23 cellular contexts compared by ENCODE assay signal in genomic region chr3:134917631-134918030, GRCh38.
DNase-seq lines count a peak whose midpoint lies in the region; ATAC-seq and TF ChIP-seq lines count a peak whose summit lies in the region.
"Had no signal": no experiment of that assay in that cellular context is flagged by ENCODE, and none has a peak within 500 bp of the region (broad histone marks: within the 10 kb centered on the region; RNA-seq: fewer than 3 reads in every experiment).

No MANE protein-coding gene starts in this region.

- H3K23ac ChIP-seq in mesenchymal stem cell (ENCODE audit: low read length in 2 of 2) = no peak overlapping the region

- no peak for TF ChIP-seq POLR2A in prostate gland (IDR thresholded peaks at IDR 0.05)

- no peak overlapping the region for H3K9ac ChIP-seq in KMS-11
- no peak overlapping the region for H3K9ac ChIP-seq in mesenchymal stem cell (ENCODE audit: low read length)

- peak; percentile 60; the same call in 2 of the 3 replicates for ATAC-seq in RWPE2 (ENCODE audit: low read depth)
- ATAC-seq: activated naive CD4-positive, alpha-beta T cell treated with anti-CD3 and anti-CD28 coated beads, Interleukin-2, amount 50 U/mL, for 72 hours; activated T-helper 17 cell treated with anti-CD3 and anti-CD28 coated beads, Interleukin-2, amount 50 U/mL, for 72 hours; psoas muscle; T-helper 17 cell had no signal

- H2AK5ac ChIP-seq in mesenchymal stem cell (ENCODE audit: low read length, severe bottlenecking) = no peak overlapping the region

- intact Hi-C loops in prostate gland (cut with DNase I) = no loop called here

- no peak overlapping the region for H3K18ac ChIP-seq in mesenchymal stem cell (ENCODE audit: low read depth in 1 of 2, low read length in 2 of 2)

- peaks cover 5% of the 10 kb centered on the region for H3K79me1 ChIP-seq in mesenchymal stem cell (replicated peaks; ENCODE audit: low read length, poor library complexity, severe bottlenecking)

- no peak overlapping the region for H3K4me3 ChIP-seq in KMS-11 (IDR thresholded peaks at IDR 0.05; ENCODE audit: insufficient read depth, low read depth, low read length)
- no peak overlapping the region for H3K4me3 ChIP-seq in RWPE2 (ENCODE audit: severe bottlenecking)
- H3K4me3 ChIP-seq in prostate gland = no peak overlapping the region
- H3K4me3 ChIP-seq in mesenchymal stem cell (ENCODE audit: insufficient read depth in 1 of 2, low read depth in 1 of 2, low read length in 2 of 2) = no peak overlapping the region
- H3K4me3 ChIP-seq: lung, psoas muscle, SK-N-MC, skin epidermis, suprapubic skin had no signal

- H2AFZ ChIP-seq in KMS-11 (ENCODE audit: low read depth) (no peak overlapping the region), mesenchymal stem cell (ENCODE audit: low read depth, low read length) (no peak overlapping the region)

- H4K8ac ChIP-seq in mesenchymal stem cell (ENCODE audit: low read length) = no peak overlapping the region

- peak overlapping the region; percentile 10; the same call in 1 of the 2 replicates for H3K4me2 ChIP-seq in KMS-11
- no peak overlapping the region for H3K4me2 ChIP-seq in mesenchymal stem cell (ENCODE audit: low read length, poor library complexity, severe bottlenecking)

- H4K91ac ChIP-seq in mesenchymal stem cell (ENCODE audit: low read length) = no peak overlapping the region

- H3K14ac ChIP-seq in mesenchymal stem cell (ENCODE audit: low read length in 2 of 2) = no peak overlapping the region

- no peak overlapping the region for H2BK15ac ChIP-seq in mesenchymal stem cell (ENCODE audit: low read depth, poor library complexity, severe bottlenecking)

- no peaks in the 10 kb centered on the region for H3K27me3 ChIP-seq in KMS-11 (ENCODE audit: insufficient read depth, low read depth)
- no peaks in the 10 kb centered on the region for H3K27me3 ChIP-seq in RWPE2 (ENCODE audit: insufficient read depth, poor library complexity, severe bottlenecking)
- no peaks in the 10 kb centered on the region for H3K27me3 ChIP-seq in prostate gland (replicated peaks; ENCODE audit: insufficient read depth)
- no peaks in the 10 kb centered on the region for H3K27me3 ChIP-seq in mesenchymal stem cell (ENCODE audit: control insufficient read depth in 1 of 2, insufficient read depth in 1 of 2, low read length in 2 of 2)
- H3K27me3 ChIP-seq: suprapubic skin had no signal

- H3K4me1 ChIP-seq in KMS-11 (ENCODE audit: low read depth, poor library complexity, severe bottlenecking) = peaks cover 21% of the 10 kb centered on the region
- no peaks in the 10 kb centered on the region for H3K4me1 ChIP-seq in RWPE2 (ENCODE audit: insufficient read depth, poor library complexity, severe bottlenecking)
- no peaks in the 10 kb centered on the region for H3K4me1 ChIP-seq in prostate gland (replicated peaks)
- H3K4me1 ChIP-seq in mesenchymal stem cell (ENCODE audit: control insufficient read depth, insufficient read depth, low read depth, low read length) = no peaks in the 10 kb centered on the region
- H3K4me1 ChIP-seq: psoas muscle, suprapubic skin had no signal

- H4K20me1 ChIP-seq in KMS-11 (ENCODE audit: insufficient read depth) = no peaks in the 10 kb centered on the region

- TF ChIP-seq CTCF in KMS-11 (conservative IDR thresholded peaks at IDR 0.05; ENCODE audit: low read depth, low read length) (no peak), RWPE2 (IDR thresholded peaks at IDR 0.05; ENCODE audit: poor library complexity, severe bottlenecking) (no peak), prostate gland (IDR thresholded peaks at IDR 0.05) (no peak)

- no peak overlapping the region for H2BK12ac ChIP-seq in mesenchymal stem cell (ENCODE audit: low read length in 2 of 2)

- no peak overlapping the region for H2BK5ac ChIP-seq in mesenchymal stem cell (ENCODE audit: low read depth, low read length, poor library complexity, severe bottlenecking)

- H3K9me3 ChIP-seq in RWPE2 (ENCODE audit: severe bottlenecking) (no peaks in the 10 kb centered on the region), prostate gland (no peaks in the 10 kb centered on the region), mesenchymal stem cell (ENCODE audit: control insufficient read depth, low read length) (no peaks in the 10 kb centered on the region)
- H3K9me3 ChIP-seq: psoas muscle, suprapubic skin had no signal

- no peak overlapping the region for H2BK120ac ChIP-seq in mesenchymal stem cell (ENCODE audit: low read depth, low read length)

- H3K27ac ChIP-seq in KMS-11 = no peak overlapping the region
- no peak overlapping the region for H3K27ac ChIP-seq in RWPE2 (ENCODE audit: poor library complexity, severe bottlenecking)
- H3K27ac ChIP-seq in prostate gland = no peak overlapping the region
- H3K27ac ChIP-seq in mesenchymal stem cell (ENCODE audit: low read length, poor library complexity, severe bottlenecking) = no peak overlapping the region
- H3K27ac ChIP-seq: psoas muscle, SK-N-MC, skin epidermis, suprapubic skin had no signal

- no peaks in the 10 kb centered on the region for H3K79me2 ChIP-seq in KMS-11 (ENCODE audit: insufficient read depth, low read depth)

- DNase-seq in Daoy (ENCODE audit: low read depth) (peak; percentile 43), RWPE2 (ENCODE audit: low spot score) (no peak), prostate gland (ENCODE audit: low spot score) (peak; percentile 9), AML-193 (lab: John Stamatoyannopoulos, UW) (no peak), NCI-H146 (lab: John Stamatoyannopoulos, UW) (no peak), mesenchymal stem cell (no peak)
- DNase-seq: activated CD8-positive, alpha-beta memory T cell treated with anti-CD3 and anti-CD28 coated beads, Interleukin-2, amount 50 U/mL, for 4 hours; H9; hypothalamus; IMR-90; islet precursor cell; NCI-H2029 treated with DMSO at 0.1 percent for 48 hours; NCI-H226; psoas muscle; stimulated activated CD4-positive, alpha-beta T cell treated with anti-CD3 and anti-CD28 coated beads, Interleukin-1b, Interleukin-23, amount 100 ng/mL, for 48 hours; T-helper 17 cell had no signal

- no peak overlapping the region for H3K4ac ChIP-seq in mesenchymal stem cell (ENCODE audit: low read depth in 1 of 2, low read length in 2 of 2)

- H3K36me3 ChIP-seq in KMS-11 (ENCODE audit: insufficient read depth) = no peaks in the 10 kb centered on the region
- no peaks in the 10 kb centered on the region for H3K36me3 ChIP-seq in RWPE2 (ENCODE audit: low read depth)
- no peaks in the 10 kb centered on the region for H3K36me3 ChIP-seq in prostate gland
- H3K36me3 ChIP-seq in mesenchymal stem cell (ENCODE audit: control insufficient read depth in 1 of 2, insufficient read depth in 2 of 2, low read depth in 1 of 2, low read length in 2 of 2) = no peaks in the 10 kb centered on the region
- H3K36me3 ChIP-seq: suprapubic skin had no signal

Comparison
In these comparisons a context has a peak if more than half of its experiments do, and no peak if none do; other contexts are left out.
1. DNase-seq: peak in Daoy (single experiment) and prostate gland (single experiment); none in RWPE2 (single experiment), AML-193 (0 of 2), NCI-H146 (single experiment) and mesenchymal stem cell (single experiment).